Comparison of ENCODE assay signal across 8 cellular contexts in the genomic region with DNA sequence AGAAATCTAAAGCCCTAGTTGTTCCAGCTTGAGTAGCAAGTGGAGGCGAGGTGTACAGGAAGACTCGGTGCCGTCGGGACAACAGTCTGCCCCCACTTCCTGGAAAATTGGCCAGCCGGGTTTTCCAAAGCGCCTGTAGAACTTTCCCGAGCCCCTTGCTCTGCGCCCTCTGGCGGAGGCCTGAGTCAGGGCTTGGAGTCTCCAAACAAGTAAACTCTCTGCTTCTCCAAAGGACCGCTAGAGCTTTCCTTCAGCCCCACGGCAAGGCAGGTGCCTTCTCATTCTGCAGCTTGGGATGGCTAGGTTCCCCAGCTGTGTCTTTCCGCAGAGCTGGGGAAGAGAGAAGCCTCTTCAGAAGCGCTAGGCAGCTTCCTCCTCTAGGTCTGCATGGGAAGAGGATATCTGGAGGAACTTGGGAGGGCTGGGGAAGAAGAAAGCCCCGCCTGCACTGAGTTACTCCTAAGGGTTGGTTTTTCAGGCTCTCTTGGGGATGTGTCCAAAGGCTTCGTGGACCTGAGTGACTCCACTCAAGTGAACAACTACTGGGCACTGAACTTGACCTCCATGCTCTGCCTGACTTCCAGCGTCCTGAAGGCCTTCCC. TPM values are rescaled to one million over a fixed set of nuclear protein-coding genes. Genes with fewer than 3 reads are reported as not detected.
DNase-seq lines count a peak whose midpoint lies in the region; ATAC-seq and TF ChIP-seq lines count a peak whose summit lies in the region.

No MANE protein-coding gene starts in this region.

- no peak overlapping the region for H4K8ac ChIP-seq in neuronal stem cell (ENCODE audit: low read depth, low read length)

- H3K27me3 ChIP-seq in neuronal stem cell (ENCODE audit: control insufficient read depth in 3 of 3, insufficient read depth in 3 of 3, low read depth in 1 of 3, low read length in 3 of 3) = peaks cover 0 to 30% (median 16%) of the 10 kb centered on the region in 3 experiments
- no peaks in the 10 kb centered on the region for H3K27me3 ChIP-seq in thyroid gland

- DNase-seq in Daoy (ENCODE audit: low read depth) (peak; percentile 90), H4 (ENCODE audit: low spot score) (peak; percentile 85), RPMI7951 (ENCODE audit: low read depth) (peak; percentile 87), glomerular endothelial cell (ENCODE audit: extremely low read depth, low read depth, low spot score) (peak; percentile 63), neuronal stem cell (ENCODE audit: low spot score) (peak; percentile 85), thyroid gland (peak; percentile 92 to 96)
- peak; percentile 75 for DNase-seq in activated naive CD4-positive, alpha-beta T cell treated with anti-CD3 and anti-CD28 coated beads, Interleukin-2, amount 50 U/mL, for 72 hours (ENCODE audit: low spot score in 2 of 2)

- no peak overlapping the region for H3K14ac ChIP-seq in neuronal stem cell (ENCODE audit: low read length)

- ATAC-seq in activated naive CD4-positive, alpha-beta T cell treated with anti-CD3 and anti-CD28 coated beads, Interleukin-2, amount 50 U/mL, for 72 hours = peak; percentile 63

- H2BK15ac ChIP-seq in neuronal stem cell (ENCODE audit: low read length) = peak overlapping the region; percentile 81

- H3K9me3 Mint-ChIP-seq in activated naive CD4-positive, alpha-beta T cell treated with anti-CD3 and anti-CD28 coated beads, Interleukin-2, amount 50 U/mL, for 72 hours = no peaks in the 10 kb centered on the region

- H3K27ac ChIP-seq in neuronal stem cell (replicated peaks; ENCODE audit: low read length) = no peak overlapping the region
- H3K27ac ChIP-seq in thyroid gland = peak overlapping the region; percentile 60 to 94 (median 94)

- H2AK5ac ChIP-seq in neuronal stem cell (ENCODE audit: low read depth, low read length) = no peak overlapping the region

- H3K9me3 ChIP-seq in neuronal stem cell (replicated peaks in 1 of 2; ENCODE audit: control insufficient read depth in 2 of 2, insufficient read depth in 1 of 2, low read depth in 1 of 2, low read length in 2 of 2) (no peaks in the 10 kb centered on the region), thyroid gland (no peaks in the 10 kb centered on the region)

- H3K9ac ChIP-seq in neuronal stem cell (ENCODE audit: low read depth, low read length, poor library complexity) = no peak overlapping the region

- peak overlapping the region; percentile 99 for H3K4me2 ChIP-seq in neuronal stem cell (ENCODE audit: insufficient read depth, low read length, poor library complexity, severe bottlenecking)

- H2BK12ac ChIP-seq in neuronal stem cell (ENCODE audit: low read length) = no peak overlapping the region

- intact Hi-C loops in thyroid gland (cut with DNase I) = no loop called here

- peak overlapping the region; percentile 78 for H3K18ac ChIP-seq in neuronal stem cell (ENCODE audit: low read length)

- H3K36me3 Mint-ChIP-seq in activated naive CD4-positive, alpha-beta T cell treated with anti-CD3 and anti-CD28 coated beads, Interleukin-2, amount 50 U/mL, for 72 hours = no peaks in the 10 kb centered on the region

- no peaks in the 10 kb centered on the region for H3K79me1 ChIP-seq in neuronal stem cell (ENCODE audit: low read depth, low read length)

- WGBS in neuronal stem cell (ENCODE audit: extremely low coverage in 2 of 2, insufficient read length in 2 of 2, insufficient replicate concordance in 1 of 2), 2 donors = no CpG with 5 or more reads among the region's 16 CpGs
- WGBS in thyroid gland, 2 donors = 11 to 13% methylated on average over 12 to 16 of the region's 16 CpGs

- peak overlapping the region; percentile 95 for H2AFZ ChIP-seq in neuronal stem cell (ENCODE audit: low read length)

- H3K4me1 ChIP-seq in neuronal stem cell (ENCODE audit: control insufficient read depth in 2 of 2, insufficient read depth in 1 of 2, low read depth in 1 of 2, low read length in 2 of 2) (peaks cover 3 to 4% of the 10 kb centered on the region in 2 donors), thyroid gland (peaks cover 14 to 17% of the 10 kb centered on the region in 2 donors)

- H2BK120ac ChIP-seq in neuronal stem cell (ENCODE audit: low read depth, low read length) = peak overlapping the region; percentile 18

- TF ChIP-seq CTCF in LNCAP (IDR thresholded peaks at IDR 0.05) (peak; percentile 64), thyroid gland (IDR thresholded peaks at IDR 0.05) (peak; percentile 70 to 95 (median 77))

- peak overlapping the region; percentile 8 for H3K23ac ChIP-seq in neuronal stem cell (ENCODE audit: low read depth, low read length, poor library complexity)

- H3K4me3 ChIP-seq in neuronal stem cell (ENCODE audit: low read length in 2 of 2) (peak overlapping the region; percentile 47 to 81), thyroid gland (replicated peaks in 1 of 3) (peak overlapping the region; percentile 54 to 74 (median 57))

- no peak overlapping the region for H3K27ac Mint-ChIP-seq in activated naive CD4-positive, alpha-beta T cell treated with anti-CD3 and anti-CD28 coated beads, Interleukin-2, amount 50 U/mL, for 72 hours

- no peak overlapping the region for H3K4ac ChIP-seq in neuronal stem cell (ENCODE audit: low read length)

- no peak for TF ChIP-seq POLR2A in thyroid gland (IDR thresholded peaks at IDR 0.05)

- no peak overlapping the region for H2BK5ac ChIP-seq in neuronal stem cell (ENCODE audit: low read length)

- no peak overlapping the region for H4K91ac ChIP-seq in neuronal stem cell (ENCODE audit: low read depth, low read length, poor library complexity)

- H3K36me3 ChIP-seq in neuronal stem cell (replicated peaks in 1 of 2; ENCODE audit: control insufficient read depth in 2 of 2, insufficient read depth in 2 of 2, low read length in 2 of 2) (no peaks in the 10 kb centered on the region), thyroid gland (peaks cover 4 to 6% of the 10 kb centered on the region in 2 donors)

RNA-seq across cellular contexts. Expression of gene SPR, which starts 0.7 kb away (rescaled TPM):
- 33.7 and 39.1 TPM in 2 replicates for total RNA-seq in Daoy (2014; rRNA removed; shearing (Covaris generic))
- 47.6 and 52.5 TPM in 2 replicates for total RNA-seq in H4 (2014; rRNA removed; shearing (Covaris generic))
- 26.6 and 30.7 TPM in 2 replicates for total RNA-seq in RPMI7951 (2014; rRNA removed; shearing (Covaris generic))
- 1 to 10 TPM; 6.6 to 9.3 TPM for total RNA-seq in activated naive CD4-positive, alpha-beta T cell treated with anti-CD3 and anti-CD28 coated beads, Interleukin-2, amount 50 U/mL, for 72 hours
- total RNA-seq in glomerular endothelial cell (31.6 and 44.1 TPM in 2 replicates), thyroid gland (10 to 100 TPM; 29.4 to 83.0 (median 55.9) TPM)
- 3.7 TPM for polyA plus RNA-seq in neuronal stem cell (2013, experiment 1 of 2)
- polyA plus RNA-seq in neuronal stem cell (2013, experiment 2 of 2) = 4.0 TPM

RNA-seq across cellular contexts. Expression of gene EMX1, which starts 29.4 kb away (rescaled TPM):
- total RNA-seq in Daoy (2014; rRNA removed; shearing (Covaris generic)) = 0.06 and 0.29 TPM in 2 replicates
- not detected in 2 replicates for total RNA-seq in H4 (2014; rRNA removed; shearing (Covaris generic))
- total RNA-seq in RPMI7951 (2014; rRNA removed; shearing (Covaris generic)) = not detected in 2 replicates
- not detected for total RNA-seq in activated naive CD4-positive, alpha-beta T cell treated with anti-CD3 and anti-CD28 coated beads, Interleukin-2, amount 50 U/mL, for 72 hours
- total RNA-seq in glomerular endothelial cell (not detected in 2 replicates), thyroid gland (under 1 TPM in 1 of 4 donors, not detected in 3; 0.22 TPM)
- polyA plus RNA-seq in neuronal stem cell (2013, experiment 1 of 2) = 29.5 TPM
- 28.8 TPM for polyA plus RNA-seq in neuronal stem cell (2013, experiment 2 of 2)
